ENCODE assay signal across 27 cellular contexts in the genomic region with DNA sequence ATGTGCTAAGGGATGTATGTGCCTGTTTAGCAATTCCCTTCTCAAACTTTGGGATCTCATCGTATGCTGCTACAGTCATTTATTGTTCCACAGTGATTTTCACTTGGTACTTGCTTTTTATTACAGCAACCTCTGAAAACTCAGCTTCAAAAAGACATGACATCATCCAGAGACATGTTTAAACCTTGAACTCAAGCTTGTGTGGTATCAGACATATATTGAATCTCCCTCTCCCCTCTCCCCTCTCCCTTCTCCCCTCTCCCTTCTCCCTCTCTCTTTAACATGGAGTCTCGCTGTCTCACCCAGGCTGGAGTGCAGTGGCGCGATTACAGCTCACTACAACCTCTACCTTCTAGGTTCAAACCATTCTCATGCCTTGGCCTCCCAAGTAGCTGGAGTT.
"Had no signal": no experiment of that assay in that cellular context is flagged by ENCODE, and none has a peak within 500 bp of the region (broad histone marks: within the 10 kb centered on the region; RNA-seq: fewer than 3 reads in every experiment).

No MANE protein-coding gene starts in this region.

- H3K27ac Mint-ChIP-seq: memory B cell; naive thymus-derived CD4-positive, alpha-beta T cell; natural killer cell treated with Interleukin-12 subunit alpha and Interleukin-12 subunit beta and Interleukin-15 and Interleukin-18, amount 100 ng/mL, for 72 hours; progenitor cell of endocrine pancreas; stimulated activated effector memory CD8-positive, alpha-beta T cell treated with anti-CD3 and anti-CD28 coated beads, Interleukin-12 subunit alpha, Interleukin-12 subunit beta, amount 100 ng/mL, for 72 hours had no signal

- H3K36me3 ChIP-seq: left ventricle myocardium inferior, ovary, right atrium auricular region, stomach, thyroid gland, upper lobe of right lung had no signal

- H3K27me3 ChIP-seq: ovary, right atrium auricular region, stomach, testis, thyroid gland, upper lobe of right lung had no signal

- DNase-seq: head of caudate nucleus; hippocampal formation; islet precursor cell; left ventricle myocardium inferior; midbrain; mucosa of descending colon; naive thymus-derived CD4-positive, alpha-beta T cell; occipital lobe; ovary; stimulated activated CD4-positive, alpha-beta T cell treated with anti-CD3 and anti-CD28 coated beads, Interleukin-12 subunit alpha, Interleukin-12 subunit beta, amount 100 ng/mL, for 4 hours; stimulated activated CD4-positive, alpha-beta T cell treated with anti-CD3 and anti-CD28 coated beads, Interleukin-15, amount 100 ng/mL, for 24 hours; stimulated activated CD4-positive, alpha-beta T cell treated with anti-CD3 and anti-CD28 coated beads, Interleukin-4, amount 100 ng/mL, for 24 hours; stimulated activated naive CD8-positive, alpha-beta T cell treated with anti-CD3 and anti-CD28 coated beads, Interleukin-15, Interleukin-2, amounts not matched to agents 100 U/mL and 50 U/mL, for 24 hours; stomach; thyroid gland; trophoblast cell; upper lobe of right lung had no signal

- ATAC-seq: mucosa of descending colon; naive thymus-derived CD4-positive, alpha-beta T cell; natural killer cell treated with Interleukin-12 subunit alpha and Interleukin-12 subunit beta and Interleukin-15 and Interleukin-18, amount 100 ng/mL, for 72 hours; sciatic nerve; stimulated activated effector memory CD8-positive, alpha-beta T cell treated with anti-CD3 and anti-CD28 coated beads, Interleukin-12 subunit alpha, Interleukin-12 subunit beta, amount 100 ng/mL, for 72 hours; stimulated activated naive CD8-positive, alpha-beta T cell treated with anti-CD3 and anti-CD28 coated beads, Interleukin-15, Interleukin-2, amounts not matched to agents 100 U/mL and 50 U/mL, for 24 hours had no signal

- H3K27ac ChIP-seq: left ventricle myocardium inferior, ovary, right atrium auricular region, skin epidermis, stomach, testis, thyroid gland, upper lobe of right lung had no signal

- H3K4me3 ChIP-seq: left ventricle myocardium inferior, lung, mucosa of descending colon, ovary, right atrium auricular region, skin epidermis, stomach, testis, thyroid gland, upper lobe of right lung had no signal

- FAIRE-seq: urothelium cell line had no signal

- H3K4me1 ChIP-seq: left ventricle myocardium inferior, right atrium auricular region had no signal

- H3K27me3 Mint-ChIP-seq: memory B cell; natural killer cell treated with Interleukin-12 subunit alpha and Interleukin-12 subunit beta and Interleukin-15 and Interleukin-18, amount 100 ng/mL, for 72 hours had no signal

- H3K36me3 Mint-ChIP-seq: naive thymus-derived CD4-positive, alpha-beta T cell; natural killer cell treated with Interleukin-12 subunit alpha and Interleukin-12 subunit beta and Interleukin-15 and Interleukin-18, amount 100 ng/mL, for 72 hours; stimulated activated effector memory CD8-positive, alpha-beta T cell treated with anti-CD3 and anti-CD28 coated beads, Interleukin-12 subunit alpha, Interleukin-12 subunit beta, amount 100 ng/mL, for 72 hours had no signal

- H3K4me3 Mint-ChIP-seq: memory B cell; naive thymus-derived CD4-positive, alpha-beta T cell; natural killer cell treated with Interleukin-12 subunit alpha and Interleukin-12 subunit beta and Interleukin-15 and Interleukin-18, amount 100 ng/mL, for 72 hours; stimulated activated effector memory CD8-positive, alpha-beta T cell treated with anti-CD3 and anti-CD28 coated beads, Interleukin-12 subunit alpha, Interleukin-12 subunit beta, amount 100 ng/mL, for 72 hours had no signal

- H3K9me3 Mint-ChIP-seq: naive thymus-derived CD4-positive, alpha-beta T cell; natural killer cell treated with Interleukin-12 subunit alpha and Interleukin-12 subunit beta and Interleukin-15 and Interleukin-18, amount 100 ng/mL, for 72 hours; stimulated activated effector memory CD8-positive, alpha-beta T cell treated with anti-CD3 and anti-CD28 coated beads, Interleukin-12 subunit alpha, Interleukin-12 subunit beta, amount 100 ng/mL, for 72 hours had no signal

- H3K9me3 ChIP-seq: left ventricle myocardium inferior, mucosa of descending colon, ovary, right atrium auricular region, stomach, testis, thyroid gland, upper lobe of right lung had no signal
